ENCODE assay signal across 9 cellular contexts in the genomic region with DNA sequence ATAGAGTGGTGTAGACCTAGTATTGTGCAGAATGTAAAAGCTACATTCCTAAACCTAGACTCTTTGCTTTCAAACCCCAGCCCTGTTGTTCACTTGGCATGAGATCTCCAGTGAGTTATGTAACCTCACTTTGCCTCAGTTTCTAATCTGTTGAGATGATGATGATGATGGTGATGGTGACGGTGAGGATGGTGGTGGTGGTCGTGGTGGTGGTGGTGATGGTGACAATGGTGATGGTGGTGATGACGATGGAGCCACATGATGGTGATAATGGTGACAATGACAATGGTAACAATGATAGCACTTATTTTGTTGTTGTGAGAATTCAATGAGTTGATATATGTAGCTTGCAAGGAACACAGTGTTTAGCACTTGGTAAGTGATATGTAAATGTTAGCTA.
"Had no signal": no experiment of that assay in that cellular context is flagged by ENCODE, and none has a peak within 500 bp of the region (broad histone marks: within the 10 kb centered on the region; RNA-seq: fewer than 3 reads in every experiment).

No MANE protein-coding gene starts in this region.

- H3K27ac Mint-ChIP-seq: HFFc6, IgD-negative memory B cell had no signal

- H3K4me1 Mint-ChIP-seq: IgD-negative memory B cell had no signal

- H3K27me3 Mint-ChIP-seq: IgD-negative memory B cell had no signal

- FAIRE-seq: H54 had no signal

- H3K27ac ChIP-seq: HL-60, KMS-11 had no signal

- H3K4me2 ChIP-seq: KMS-11 had no signal

- DNase-seq: GOT3, H9, HCEC 1CT, HFFc6, KBM-7 had no signal

- H3K4me3 Mint-ChIP-seq: H9, HFFc6, IgD-negative memory B cell had no signal

- H3K9ac ChIP-seq: KMS-11 had no signal

- H3K36me3 Mint-ChIP-seq: IgD-negative memory B cell had no signal
